8 cellular contexts compared by ENCODE assay signal in genomic region chr16:84617631-84618427, GRCh38. TPM values are rescaled to one million over a fixed set of nuclear protein-coding genes. Genes with fewer than 3 reads are reported as not detected.
DNase-seq lines count a peak whose midpoint lies in the region; ATAC-seq and TF ChIP-seq lines count a peak whose summit lies in the region.

COTL1 (minus strand) TSS chr16:84618078; CDS start chr16:84617914, 164 bp downstream.

- CTCF ChIA-PET in SK-N-SH (lab: Yijun Ruan, JAX), result interaction anchor here (1.3 to 13.3 kb wide), 3 partner anchors 106 to 110 kb away, joined by 3 to 275 read pairs (median 79); no protein-coding TSS in a partner anchor

- H3K36me3 Mint-ChIP-seq in HFFc6 (ENCODE audit: low read depth), result peaks cover 31% of the 10 kb centered on the region

- no peak for TF ChIP-seq RAD21 in SK-N-SH (IDR thresholded peaks at IDR 0.05; ENCODE audit: low read length)

- H3K4me3 ChIP-seq in SK-N-SH (ENCODE audit: low read depth in 2 of 2, low read length in 1 of 2), result peak within 1 kb of the TSS; percentile 68 to 83

- H3K9me2 ChIP-seq in SK-N-SH, result no peaks in the 10 kb centered on the region

- no peaks in the 10 kb centered on the region for H3K27me3 ChIP-seq in SK-N-SH (ENCODE audit: insufficient read depth)

- peak within 1 kb of the TSS; percentile 97 for H3K4me2 ChIP-seq in SK-N-SH

- peak; percentile 74 for ATAC-seq in omental fat pad (ENCODE audit: low FRiP score)

- H2AFZ ChIP-seq in SK-N-SH (ENCODE audit: low read depth), result peak within 1 kb of the TSS; percentile 72

- H3K9me3 Mint-ChIP-seq in HFFc6, result no peaks in the 10 kb centered on the region

- H4K20me1 ChIP-seq in SK-N-SH (ENCODE audit: insufficient read depth), result peaks cover 39% of the 10 kb centered on the region

- peaks cover 0 to 13% of the 10 kb centered on the region in 2 experiments for H3K36me3 ChIP-seq in SK-N-SH (replicated peaks in 1 of 2; ENCODE audit: control insufficient read depth in 1 of 2, insufficient read depth in 2 of 2, low read length in 1 of 2)

- H3K4me1 Mint-ChIP-seq in HFFc6 (ENCODE audit: low read depth), result peaks cover 66% of the 10 kb centered on the region

- H3K79me2 ChIP-seq in SK-N-SH (ENCODE audit: insufficient read depth), result peaks cover 50% of the 10 kb centered on the region

- peak within 1 kb of the TSS; percentile 74 for H3K9ac ChIP-seq in SK-N-SH

- H3K27ac ChIP-seq in SK-N-SH (ENCODE audit: low read depth in 2 of 2, low read length in 1 of 2) (peak within 1 kb of the TSS; percentile 7 to 92; a peak in 3 of 4 replicates), temporal lobe (ENCODE audit: low read depth, low read length) (peak within 1 kb of the TSS; percentile 27)

- 0 out of 4 replicates have a peak, but pooled peaks of 1 of the 2 experiments have one; percentile 31 for TF ChIP-seq EP300 in SK-N-SH (IDR thresholded peaks at IDR 0.05; ENCODE audit: borderline replicate concordance in 1 of 2, low read depth in 1 of 2, low read length in 1 of 2)

- peaks cover 14% of the 10 kb centered on the region for H3F3A ChIP-seq in SK-N-SH (replicated peaks; ENCODE audit: insufficient read depth)

- no peaks in the 10 kb centered on the region for H3K9me3 ChIP-seq in SK-N-SH

- peak within 1 kb of the TSS; percentile 99 for H3K4me3 Mint-ChIP-seq in HFFc6

- no peak for TF ChIP-seq CTCF in HFFc6 (IDR thresholded peaks at IDR 0.05)
- TF ChIP-seq CTCF in SK-N-SH (IDR thresholded peaks at IDR 0.05), result no peak
- TF ChIP-seq CTCF in omental fat pad (IDR thresholded peaks at IDR 0.05), result no peak

- POLR2A ChIA-PET in SK-N-SH (lab: Yijun Ruan, JAX), result interaction anchor here (0.6 kb wide), 1 partner anchor 206 kb away, joined by 3 read pairs; no protein-coding TSS in a partner anchor

- 4% methylated on average over 32 of the region's 100 CpGs for WGBS in SK-N-SH (ENCODE audit: low lambda C conversion rate)

- DNase-seq in GM04504 (ENCODE audit: low read depth) (peak; percentile 97), HFFc6 (peak; percentile 97), NCI-H1092 (lab: John Stamatoyannopoulos, UW) (peak; percentile 95), SK-N-SH (peak; percentile 97), glomerular endothelial cell (ENCODE audit: extremely low read depth, low read depth, low spot score) (no peak), omental fat pad (ENCODE audit: low spot score) (peak; percentile 95)
- DNase-seq in activated naive CD4-positive, alpha-beta T cell treated with anti-CD3 and anti-CD28 coated beads, Interleukin-2, amount 50 U/mL, for 16 hours, result peak; percentile 96

- H3K4me1 ChIP-seq in SK-N-SH (ENCODE audit: control insufficient read depth in 1 of 2, insufficient read depth in 2 of 2, low read depth in 1 of 2, low read length in 1 of 2), result peaks cover 13 to 24% of the 10 kb centered on the region in 2 experiments; a peak in 3 of 4 replicates

- no peaks in the 10 kb centered on the region; the same call in 1 of the 2 replicates for H3K27me3 Mint-ChIP-seq in HFFc6 (ENCODE audit: insufficient read depth)

- H3K27ac Mint-ChIP-seq in HFFc6, result peak within 1 kb of the TSS; percentile 96

TF ChIP-seq in SK-N-SH, 30 proteins besides CTCF, POLR2A, EP300 and RAD21 (continues in another document):
- TF ChIP-seq TCF12 (IDR thresholded peaks at IDR 0.05) (no peak), PBX3 (IDR thresholded peaks at IDR 0.05) (0 out of 2 replicates have a peak, but pooled peaks have one; percentile 13), USF1 (IDR thresholded peaks at IDR 0.05; ENCODE audit: borderline replicate concordance, low read depth) (no peak), ELF1 (IDR thresholded peaks at IDR 0.05) (no peak), POLR2AphosphoS5 (IDR thresholded peaks at IDR 0.05; ENCODE audit: low read depth, low read length) (peak; percentile 73; the same call in 1 of the 2 replicates), MAX (IDR thresholded peaks at IDR 0.05; ENCODE audit: low read depth) (no peak), FOXM1 (IDR thresholded peaks at IDR 0.05; ENCODE audit: low read depth) (no peak), FOXJ3 (CRISPR knock-in tag; IDR thresholded peaks at IDR 0.05) (no peak), GABPA (IDR thresholded peaks at IDR 0.05; ENCODE audit: low read depth) (no peak), TAF1 (IDR thresholded peaks at IDR 0.05; ENCODE audit: borderline replicate concordance, low read depth, low read length) (peak; percentile 17; the same call in 1 of the 2 replicates), SIN3A (IDR thresholded peaks at IDR 0.05; ENCODE audit: borderline replicate concordance, low read depth, low read length) (peak; percentile 53; the same call in 1 of the 2 replicates), RCOR1 (IDR thresholded peaks at IDR 0.05; ENCODE audit: low read length) (no peak), RFX5 (IDR thresholded peaks at IDR 0.05; ENCODE audit: low read length) (peak; percentile 64; the same call in 1 of the 2 replicates), CHD2 (IDR thresholded peaks at IDR 0.05; ENCODE audit: low read length, partially characterized antibody) (peak; percentile 67), NRF1 (IDR thresholded peaks at IDR 0.05; ENCODE audit: low read depth, low read length) (peak; percentile 58), ZBTB33 (IDR thresholded peaks at IDR 0.05; ENCODE audit: borderline replicate concordance, low read depth) (no peak), REST (IDR thresholded peaks at IDR 0.05; ENCODE audit: low read depth, low read length) (no peak), MEF2A (IDR thresholded peaks at IDR 0.05; ENCODE audit: borderline replicate concordance, low read depth) (no peak), GATA2 (CRISPR knock-in tag; IDR thresholded peaks at IDR 0.05) (no peak)

RNA-seq across cellular contexts. Expression of gene COTL1, which starts in this region (rescaled TPM):
- total RNA-seq in HFFc6 (2021; fragmentation: NEBNext Ultra II Directional; extraction: Animal tissue kit (Norgen Biotek cat#: 25700)), result 100 to 1,000 TPM; 580 to 681 (median 632) TPM
- polyA plus RNA-seq in SK-N-SH (2012; rRNA removed), result 59.5 and 91.6 TPM in 2 replicates
- polyA plus RNA-seq in SK-N-SH (2012; cell fraction: cytosol; rRNA removed), result 99.1 and 101 TPM in 2 replicates
- polyA plus RNA-seq in SK-N-SH (2012; cell fraction: nucleus; rRNA removed), result 72.6 and 94.3 TPM in 2 replicates
- 311 and 460 TPM in 2 replicates for total RNA-seq in glomerular endothelial cell
- 10 to 100 TPM; 55.3 to 95.1 (median 78.4) TPM for total RNA-seq in omental fat pad
- total RNA-seq in temporal lobe, result 62.0 TPM
